In the genomic region with DNA sequence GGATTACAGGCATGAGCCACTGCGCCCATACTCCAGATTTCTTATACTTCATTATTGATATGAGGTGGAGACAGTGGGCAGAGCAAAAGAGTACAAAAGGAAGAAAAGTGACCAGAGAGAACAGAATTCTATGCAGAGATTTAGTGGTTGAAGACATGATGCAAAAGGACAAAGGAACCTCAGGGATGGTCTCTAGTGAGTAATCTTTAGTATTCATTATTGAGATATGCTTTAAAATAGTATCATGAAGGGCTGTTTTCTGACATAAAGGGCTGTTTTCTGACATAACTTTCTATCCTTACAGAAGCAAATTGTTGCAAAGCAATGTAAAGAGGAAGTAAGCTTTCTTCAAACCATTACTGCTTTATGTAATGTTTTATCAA, we compare ENCODE assay signal across 2 cellular contexts.
TF ChIP-seq lines count a peak whose summit lies in the region.

No MANE protein-coding gene starts in this region.

TF ChIP-seq in A549, 52 proteins besides CTCF, POLR2A, EP300 and RAD21:
- TF ChIP-seq FOSL2 (IDR thresholded peaks at IDR 0.05) (no peak), FOSL2 (CRISPR knock-in tag; IDR thresholded peaks at IDR 0.05) (no peak), ZFP36 (IDR thresholded peaks at IDR 0.05; ENCODE audit: borderline replicate concordance, partially characterized antibody) (no peak), ESRRA (IDR thresholded peaks at IDR 0.05; ENCODE audit: borderline replicate concordance, low read length) (no peak), TFCP2L1 (CRISPR knock-in tag; IDR thresholded peaks at IDR 0.05) (no peak)
- TF ChIP-seq, protein P1, sequence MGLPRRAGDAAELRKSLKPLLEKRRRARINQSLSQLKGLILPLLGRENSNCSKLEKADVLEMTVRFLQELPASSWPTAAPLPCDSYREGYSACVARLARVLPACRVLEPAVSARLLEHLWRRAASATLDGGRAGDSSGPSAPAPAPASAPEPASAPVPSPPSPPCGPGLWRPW (IDR thresholded peaks at IDR 0.05): no peak

TF ChIP-seq in GM23338, 12 proteins besides CTCF, POLR2A, EP300 and RAD21:
- no peak for TF ChIP-seq CREB1 (CRISPR knock-in tag; IDR thresholded peaks at IDR 0.05; ENCODE audit: low read depth)
- TF ChIP-seq REST (IDR thresholded peaks at IDR 0.05; ENCODE audit: unreplicated experiment): no peak
